ENCODE assay signal across 12 cellular contexts in genomic region chr1:51924455-51924854, GRCh38. TPM values are rescaled to one million over a fixed set of nuclear protein-coding genes. Genes with fewer than 3 reads are reported as not detected.
DNase-seq lines count a peak whose midpoint lies in the region; ATAC-seq and TF ChIP-seq lines count a peak whose summit lies in the region.
"Had no signal": no experiment of that assay in that cellular context is flagged by ENCODE, and none has a peak within 500 bp of the region (broad histone marks: within the 10 kb centered on the region; RNA-seq: fewer than 3 reads in every experiment).

No MANE protein-coding gene starts in this region.

- peaks cover 5% of the 10 kb centered on the region for H3K27me3 Mint-ChIP-seq in stimulated activated naive CD8-positive, alpha-beta T cell treated with anti-CD3 and anti-CD28 coated beads, Interleukin-15, amount 100 ng/mL, for 72 hours

- H3K9ac ChIP-seq in fibroblast of lung (ENCODE audit: insufficient read depth, low read length): no peak overlapping the region

- H3K27ac ChIP-seq in fibroblast of lung (ENCODE audit: insufficient read depth, low read length): peak overlapping the region; percentile 13

- peaks cover 34% of the 10 kb centered on the region for H3K4me1 ChIP-seq in fibroblast of lung (ENCODE audit: control insufficient read depth, extremely low read depth, insufficient read depth, low read length)

- DNase-seq in stimulated activated CD4-positive, alpha-beta T cell treated with anti-CD3 and anti-CD28 coated beads, Interleukin-15, amount 100 ng/mL, for 24 hours: peak; percentile 43
- DNase-seq in stimulated activated CD4-positive, alpha-beta T cell treated with anti-CD3 and anti-CD28 coated beads, Interleukin-4, amount 100 ng/mL, for 4 hours: no peak
- DNase-seq in RKO (ENCODE audit: low spot score): peak; percentile 39
- DNase-seq in fibroblast of lung (ENCODE audit: low read depth in 2 of 2): peak in 1 of 2 donors; percentile 70
- DNase-seq in stimulated activated naive CD8-positive, alpha-beta T cell treated with anti-CD3 and anti-CD28 coated beads, Interleukin-15, amount 100 ng/mL, for 72 hours: peak in 1 of 2 donors; percentile 15
- DNase-seq in anterior cingulate cortex (lab: John Stamatoyannopoulos, UW): no peak
- DNase-seq in NCI-H345 (lab: John Stamatoyannopoulos, UW): no peak
- DNase-seq: naive thymus-derived CD8-positive, alpha-beta T cell; NCI-H2029 had no signal

- no peak overlapping the region for H3K4me3 Mint-ChIP-seq in stimulated activated naive CD8-positive, alpha-beta T cell treated with anti-CD3 and anti-CD28 coated beads, Interleukin-15, amount 100 ng/mL, for 72 hours
- H3K4me3 Mint-ChIP-seq: CD14-positive monocyte; naive thymus-derived CD8-positive, alpha-beta T cell had no signal

- no peaks in the 10 kb centered on the region for H3K9me3 Mint-ChIP-seq in stimulated activated naive CD8-positive, alpha-beta T cell treated with anti-CD3 and anti-CD28 coated beads, Interleukin-15, amount 100 ng/mL, for 72 hours
- H3K9me3 Mint-ChIP-seq: naive thymus-derived CD8-positive, alpha-beta T cell had no signal

- no peaks in the 10 kb centered on the region for H3K27me3 ChIP-seq in fibroblast of lung (ENCODE audit: control insufficient read depth, insufficient read depth, low read length)

- H3K4me2 ChIP-seq in fibroblast of lung (ENCODE audit: extremely low read depth, insufficient read depth, low read length): peak overlapping the region; percentile 2

- peak; percentile 64 for ATAC-seq in stimulated activated naive CD8-positive, alpha-beta T cell treated with anti-CD3 and anti-CD28 coated beads, Interleukin-15, amount 100 ng/mL, for 72 hours
- no peak for ATAC-seq in HG03135 (IDR thresholded peaks at IDR 0.05; ENCODE audit: unreplicated experiment)
- ATAC-seq: naive thymus-derived CD8-positive, alpha-beta T cell; sciatic nerve had no signal

- H3K9me3 ChIP-seq in fibroblast of lung (ENCODE audit: control insufficient read depth, insufficient read depth, low read depth, low read length): no peaks in the 10 kb centered on the region

- H4K20me1 ChIP-seq in fibroblast of lung (ENCODE audit: control insufficient read depth, extremely low read depth, insufficient read depth, low read length): no peaks in the 10 kb centered on the region

- H3K79me2 ChIP-seq in fibroblast of lung (ENCODE audit: control insufficient read depth, insufficient read depth, low read length): no peaks in the 10 kb centered on the region

- H3K4me1 Mint-ChIP-seq in stimulated activated naive CD8-positive, alpha-beta T cell treated with anti-CD3 and anti-CD28 coated beads, Interleukin-15, amount 100 ng/mL, for 72 hours: no peaks in the 10 kb centered on the region
- H3K4me1 Mint-ChIP-seq: CD14-positive monocyte; naive thymus-derived CD8-positive, alpha-beta T cell had no signal

- H3K36me3 ChIP-seq in fibroblast of lung (ENCODE audit: control insufficient read depth, insufficient read depth, low read length): peaks cover 2% of the 10 kb centered on the region

- no peak overlapping the region for H3K4me3 ChIP-seq in fibroblast of lung (replicated peaks in 1 of 4; ENCODE audit: control extremely low read depth in 1 of 4, insufficient read depth in 1 of 4, low read depth in 3 of 4, low read length in 4 of 4)

- no peak for TF ChIP-seq CTCF in fibroblast of lung (conservative IDR thresholded peaks at IDR 0.05 in 1 of 2, IDR thresholded peaks at IDR 0.05 in 1 of 2; ENCODE audit: low read depth in 1 of 2, low read length in 2 of 2)

- H2AFZ ChIP-seq in fibroblast of lung (ENCODE audit: low read length): no peak overlapping the region

- no peak overlapping the region for H3K27ac Mint-ChIP-seq in stimulated activated naive CD8-positive, alpha-beta T cell treated with anti-CD3 and anti-CD28 coated beads, Interleukin-15, amount 100 ng/mL, for 72 hours
- H3K27ac Mint-ChIP-seq: CD14-positive monocyte; naive thymus-derived CD8-positive, alpha-beta T cell had no signal

RNA-seq across cellular contexts. Expression of gene NRDC, which starts 45.9 kb away (rescaled TPM):
- total RNA-seq in fibroblast of lung: 79.1 and 116 TPM in 2 replicates
- 136 and 142 TPM in 2 replicates for polyA plus RNA-seq in fibroblast of lung
- polyA plus RNA-seq in fibroblast of lung (2012): 167 and 185 TPM in 2 replicates
- polyA minus RNA-seq in fibroblast of lung (ENCODE audit: low replicate concordance): 134 and 202 TPM in 2 replicates

Comparison
In these comparisons a context has a peak if more than half of its experiments do, and no peak if none do; other contexts are left out.
1. DNase-seq: peak in stimulated activated CD4-positive, alpha-beta T cell treated with anti-CD3 and anti-CD28 coated beads, Interleukin-15, amount 100 ng/mL, for 24 hours (single experiment) and RKO (single experiment); none in stimulated activated CD4-positive, alpha-beta T cell treated with anti-CD3 and anti-CD28 coated beads, Interleukin-4, amount 100 ng/mL, for 4 hours (0 of 2), anterior cingulate cortex (0 of 58) and NCI-H345 (single experiment).